ENCODE assay signal across 8 cellular contexts in the genomic region with DNA sequence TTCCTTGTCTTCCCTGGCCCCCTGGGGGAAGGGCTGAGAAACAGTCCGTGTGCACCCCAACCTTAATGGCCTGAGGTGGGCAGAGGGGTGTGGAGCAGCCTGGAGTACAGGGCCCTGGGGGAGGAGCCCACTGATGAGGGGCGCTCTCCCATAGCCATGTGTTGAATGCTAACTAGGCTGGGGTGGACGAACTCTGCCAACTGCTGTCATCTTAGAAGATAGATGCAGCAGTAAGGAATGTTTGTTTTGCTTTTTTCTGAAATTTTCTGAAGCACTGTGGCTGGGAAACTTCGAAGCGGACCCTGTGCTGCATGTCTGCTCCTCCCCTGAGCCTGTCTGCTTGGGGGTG. TPM values are rescaled to one million over a fixed set of nuclear protein-coding genes. Genes with fewer than 3 reads are reported as not detected.
A peak's percentile ranks its signal among the peaks of the same experiment; 100 is the strongest.
DNase-seq lines count a peak whose midpoint lies in the region; ATAC-seq and TF ChIP-seq lines count a peak whose summit lies in the region.
"Had no signal": no experiment of that assay in that cellular context is flagged by ENCODE, and none has a peak within 500 bp of the region (broad histone marks: within the 10 kb centered on the region; RNA-seq: fewer than 3 reads in every experiment).

No MANE protein-coding gene starts in this region.

- H3K36me3 Mint-ChIP-seq in activated CD8-positive, alpha-beta T cell treated with anti-CD3 and anti-CD28 coated beads, Interleukin-2, amount 10 ng/mL, durations not matched to agents 7 days and 5 days (ENCODE audit: low read depth), result peaks cover 73% of the 10 kb centered on the region
- H3K36me3 Mint-ChIP-seq in stimulated activated effector memory CD8-positive, alpha-beta T cell treated with anti-CD3 and anti-CD28 coated beads, Interleukin-12 subunit alpha, Interleukin-12 subunit beta, amount 100 ng/mL, for 72 hours, result peaks cover 100% of the 10 kb centered on the region
- H3K36me3 Mint-ChIP-seq in HFFc6 (ENCODE audit: low read depth), result no peaks in the 10 kb centered on the region

- H3K27ac ChIP-seq in HUES48 (ENCODE audit: low read depth, low read length) (peak overlapping the region; percentile 85), iPS-18a (ENCODE audit: low read length) (peak overlapping the region; percentile 80)

- H3K9ac ChIP-seq in HUES48 (ENCODE audit: low read depth, low read length) (no peak overlapping the region), iPS-18a (ENCODE audit: low read length) (peak overlapping the region; percentile 58)

- H3K4me3 Mint-ChIP-seq in activated CD8-positive, alpha-beta T cell treated with anti-CD3 and anti-CD28 coated beads, Interleukin-2, amount 10 ng/mL, durations not matched to agents 7 days and 5 days, result no peak overlapping the region
- H3K4me3 Mint-ChIP-seq in stimulated activated effector memory CD8-positive, alpha-beta T cell treated with anti-CD3 and anti-CD28 coated beads, Interleukin-12 subunit alpha, Interleukin-12 subunit beta, amount 100 ng/mL, for 72 hours, result no peak overlapping the region
- no peak overlapping the region for H3K4me3 Mint-ChIP-seq in HFFc6

- H3K27me3 ChIP-seq in HUES48 (ENCODE audit: control insufficient read depth, insufficient read depth, low read length) (no peaks in the 10 kb centered on the region), iPS-18a (ENCODE audit: control insufficient read depth, insufficient read depth, low read length) (no peaks in the 10 kb centered on the region)

- POLR2A ChIA-PET in activated CD8-positive, alpha-beta T cell treated with anti-CD3 and anti-CD28 coated beads, Interleukin-2, amount 10 ng/mL, durations not matched to agents 7 days and 5 days (lab: Charles Lee), result interaction anchor here (1.5 kb wide), 1 partner anchor 100 kb away, joined by 5 read pairs; a partner anchor contains a TSS

- H3K4me3 ChIP-seq in HUES48 (ENCODE audit: low read depth, low read length), result no peak overlapping the region
- peak overlapping the region; percentile 31 for H3K4me3 ChIP-seq in iPS-18a (ENCODE audit: low read length)

- no peaks in the 10 kb centered on the region for H3K27me3 Mint-ChIP-seq in activated CD8-positive, alpha-beta T cell treated with anti-CD3 and anti-CD28 coated beads, Interleukin-2, amount 10 ng/mL, durations not matched to agents 7 days and 5 days (ENCODE audit: low read depth)
- H3K27me3 Mint-ChIP-seq in HFFc6 (ENCODE audit: insufficient read depth), result peaks cover 5% of the 10 kb centered on the region

- no peak for DNase-seq in activated CD8-positive, alpha-beta T cell treated with anti-CD3 and anti-CD28 coated beads, Interleukin-2, amount 10 ng/mL, durations not matched to agents 7 days and 5 days
- DNase-seq in stimulated activated effector memory CD8-positive, alpha-beta T cell treated with anti-CD3 and anti-CD28 coated beads, Interleukin-12 subunit alpha, Interleukin-12 subunit beta, amount 100 ng/mL, for 72 hours (ENCODE audit: low spot score in 2 of 2), result no peak
- DNase-seq in SK-N-DZ (ENCODE audit: low spot score), result no peak
- no peak for DNase-seq in NCI-H2107 treated with DMSO at 0.1 percent for 48 hours (lab: John Stamatoyannopoulos, UW; ENCODE audit: unreplicated experiment)
- no peak for DNase-seq in HFFc6
- DNase-seq: activated CD4-positive, CD25-positive, alpha-beta regulatory T cell had no signal

- no peak for TF ChIP-seq CTCF in HFFc6 (IDR thresholded peaks at IDR 0.05)

- H3K9me3 ChIP-seq in HUES48 (ENCODE audit: control insufficient read depth, insufficient read depth, low read length) (no peaks in the 10 kb centered on the region), iPS-18a (ENCODE audit: control insufficient read depth, low read depth, low read length) (no peaks in the 10 kb centered on the region)

- H3K9me3 Mint-ChIP-seq in activated CD8-positive, alpha-beta T cell treated with anti-CD3 and anti-CD28 coated beads, Interleukin-2, amount 10 ng/mL, durations not matched to agents 7 days and 5 days (ENCODE audit: insufficient read depth), result no peaks in the 10 kb centered on the region
- no peaks in the 10 kb centered on the region for H3K9me3 Mint-ChIP-seq in stimulated activated effector memory CD8-positive, alpha-beta T cell treated with anti-CD3 and anti-CD28 coated beads, Interleukin-12 subunit alpha, Interleukin-12 subunit beta, amount 100 ng/mL, for 72 hours
- H3K9me3 Mint-ChIP-seq in HFFc6, result no peaks in the 10 kb centered on the region

- H3K4me1 ChIP-seq in HUES48 (ENCODE audit: control insufficient read depth, insufficient read depth, low read length) (peaks cover 33% of the 10 kb centered on the region), iPS-18a (ENCODE audit: control insufficient read depth, low read depth, low read length) (peaks cover 42% of the 10 kb centered on the region)

- peak overlapping the region; percentile 91 for H3K27ac Mint-ChIP-seq in activated CD8-positive, alpha-beta T cell treated with anti-CD3 and anti-CD28 coated beads, Interleukin-2, amount 10 ng/mL, durations not matched to agents 7 days and 5 days
- H3K27ac Mint-ChIP-seq in stimulated activated effector memory CD8-positive, alpha-beta T cell treated with anti-CD3 and anti-CD28 coated beads, Interleukin-12 subunit alpha, Interleukin-12 subunit beta, amount 100 ng/mL, for 72 hours, result peak overlapping the region; percentile 95
- H3K27ac Mint-ChIP-seq in HFFc6, result no peak overlapping the region

- ATAC-seq in activated CD8-positive, alpha-beta T cell treated with anti-CD3 and anti-CD28 coated beads, Interleukin-2, amount 10 ng/mL, durations not matched to agents 7 days and 5 days, result no peak
- ATAC-seq in stimulated activated effector memory CD8-positive, alpha-beta T cell treated with anti-CD3 and anti-CD28 coated beads, Interleukin-12 subunit alpha, Interleukin-12 subunit beta, amount 100 ng/mL, for 72 hours, result no peak

- peaks cover 70% of the 10 kb centered on the region for H3K4me1 Mint-ChIP-seq in activated CD8-positive, alpha-beta T cell treated with anti-CD3 and anti-CD28 coated beads, Interleukin-2, amount 10 ng/mL, durations not matched to agents 7 days and 5 days (ENCODE audit: low read depth)
- peaks cover 76% of the 10 kb centered on the region for H3K4me1 Mint-ChIP-seq in stimulated activated effector memory CD8-positive, alpha-beta T cell treated with anti-CD3 and anti-CD28 coated beads, Interleukin-12 subunit alpha, Interleukin-12 subunit beta, amount 100 ng/mL, for 72 hours
- peaks cover 22% of the 10 kb centered on the region for H3K4me1 Mint-ChIP-seq in HFFc6 (ENCODE audit: low read depth)

- H3K36me3 ChIP-seq in HUES48 (ENCODE audit: control insufficient read depth, insufficient read depth, low read length) (no peaks in the 10 kb centered on the region), iPS-18a (ENCODE audit: control insufficient read depth, low read depth, low read length) (no peaks in the 10 kb centered on the region)

- CTCF ChIA-PET in activated CD8-positive, alpha-beta T cell treated with anti-CD3 and anti-CD28 coated beads, Interleukin-2, amount 10 ng/mL, durations not matched to agents 7 days and 5 days (lab: Charles Lee), result interaction anchor here (1.6 to 6.9 kb wide), 2 partner anchors 15 to 83 kb away, joined by 3 to 39 read pairs; no protein-coding TSS in a partner anchor

RNA-seq across cellular contexts. Expression of a gene that starts 54.8 kb away (rescaled TPM):
- total RNA-seq in activated CD8-positive, alpha-beta T cell treated with anti-CD3 and anti-CD28 coated beads, Interleukin-2, amount 10 ng/mL, durations not matched to agents 7 days and 5 days, result 100 to 1,000 TPM; 283 to 301 TPM
- polyA plus RNA-seq in SK-N-DZ (2014; cell fraction: cytosol; rRNA removed), result 182 and 202 TPM in 2 replicates
- 676 and 919 TPM in 2 replicates for polyA plus RNA-seq in SK-N-DZ (2014; cell fraction: nucleus; rRNA removed)
- total RNA-seq in HFFc6 (2021; fragmentation: NEBNext Ultra II Directional; extraction: Animal tissue kit (Norgen Biotek cat#: 25700)), result 100 to 1,000 TPM; 162 to 221 (median 185) TPM
